8 cellular contexts compared by ENCODE assay signal in the genomic region with DNA sequence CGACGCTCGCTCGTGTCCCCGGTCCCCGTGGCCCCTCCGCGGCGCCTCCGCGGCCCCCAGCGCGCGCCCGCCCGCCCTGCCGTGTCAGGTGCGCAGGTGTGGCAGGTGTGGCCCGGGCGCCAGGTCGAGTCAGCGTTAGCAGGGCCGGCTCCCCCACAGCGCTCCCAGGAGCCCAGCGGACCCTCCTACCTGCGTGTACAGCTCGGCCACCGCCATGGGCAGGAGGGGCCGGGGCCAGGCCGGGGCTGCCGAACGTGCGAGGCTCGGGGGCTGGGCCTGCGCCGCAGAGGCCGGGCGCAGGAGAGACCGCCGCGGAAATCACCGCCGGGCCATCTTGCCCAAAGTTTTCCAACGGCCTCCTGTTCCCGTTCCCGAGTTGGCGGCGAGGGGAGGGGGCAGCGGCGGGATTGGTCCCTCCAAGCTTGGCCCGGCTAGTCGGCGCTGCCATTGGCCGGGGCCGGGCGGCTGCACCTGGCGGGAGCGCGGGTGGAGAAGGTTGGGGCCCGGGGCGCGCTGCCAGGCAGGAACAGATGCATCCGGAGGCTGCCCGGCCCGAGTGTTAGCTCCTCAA. TPM values are rescaled to one million over a fixed set of nuclear protein-coding genes. Genes with fewer than 3 reads are reported as not detected.
A peak's percentile ranks its signal among the peaks of the same experiment; 100 is the strongest.
DNase-seq lines count a peak whose midpoint lies in the region; ATAC-seq and TF ChIP-seq lines count a peak whose summit lies in the region.

A gene with protein sequence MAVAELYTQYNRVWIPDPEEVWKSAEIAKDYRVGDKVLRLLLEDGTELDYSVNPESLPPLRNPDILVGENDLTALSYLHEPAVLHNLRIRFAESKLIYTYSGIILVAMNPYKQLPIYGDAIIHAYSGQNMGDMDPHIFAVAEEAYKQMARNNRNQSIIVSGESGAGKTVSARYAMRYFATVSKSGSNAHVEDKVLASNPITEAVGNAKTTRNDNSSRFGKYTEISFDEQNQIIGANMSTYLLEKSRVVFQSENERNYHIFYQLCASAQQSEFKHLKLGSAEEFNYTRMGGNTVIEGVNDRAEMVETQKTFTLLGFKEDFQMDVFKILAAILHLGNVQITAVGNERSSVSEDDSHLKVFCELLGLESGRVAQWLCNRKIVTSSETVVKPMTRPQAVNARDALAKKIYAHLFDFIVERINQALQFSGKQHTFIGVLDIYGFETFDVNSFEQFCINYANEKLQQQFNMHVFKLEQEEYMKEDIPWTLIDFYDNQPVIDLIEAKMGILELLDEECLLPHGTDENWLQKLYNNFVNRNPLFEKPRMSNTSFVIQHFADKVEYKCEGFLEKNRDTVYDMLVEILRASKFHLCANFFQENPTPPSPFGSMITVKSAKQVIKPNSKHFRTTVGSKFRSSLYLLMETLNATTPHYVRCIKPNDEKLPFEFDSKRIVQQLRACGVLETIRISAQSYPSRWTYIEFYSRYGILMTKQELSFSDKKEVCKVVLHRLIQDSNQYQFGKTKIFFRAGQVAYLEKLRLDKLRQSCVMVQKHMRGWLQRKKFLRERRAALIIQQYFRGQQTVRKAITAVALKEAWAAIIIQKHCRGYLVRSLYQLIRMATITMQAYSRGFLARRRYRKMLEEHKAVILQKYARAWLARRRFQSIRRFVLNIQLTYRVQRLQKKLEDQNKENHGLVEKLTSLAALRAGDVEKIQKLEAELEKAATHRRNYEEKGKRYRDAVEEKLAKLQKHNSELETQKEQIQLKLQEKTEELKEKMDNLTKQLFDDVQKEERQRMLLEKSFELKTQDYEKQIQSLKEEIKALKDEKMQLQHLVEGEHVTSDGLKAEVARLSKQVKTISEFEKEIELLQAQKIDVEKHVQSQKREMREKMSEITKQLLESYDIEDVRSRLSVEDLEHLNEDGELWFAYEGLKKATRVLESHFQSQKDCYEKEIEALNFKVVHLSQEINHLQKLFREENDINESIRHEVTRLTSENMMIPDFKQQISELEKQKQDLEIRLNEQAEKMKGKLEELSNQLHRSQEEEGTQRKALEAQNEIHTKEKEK (N-terminal part only) (minus strand): TSS at position 384 of the 571 bp plus-strand sequence. CDS start 168 bp downstream, at position 216.

- H4K8ac ChIP-seq in mesenchymal stem cell (ENCODE audit: low read length): no peak within 1 kb of the TSS

- H3K9me3 Mint-ChIP-seq in CD4-positive, alpha-beta T cell: no peaks in the 10 kb centered on the region
- H3K9me3 Mint-ChIP-seq in effector memory CD8-positive, alpha-beta T cell: no peaks in the 10 kb centered on the region

- peak within 1 kb of the TSS; percentile 5 for H2AFZ ChIP-seq in mesenchymal stem cell (ENCODE audit: low read depth, low read length)

- no peak within 1 kb of the TSS for H3K27ac Mint-ChIP-seq in CD4-positive, alpha-beta T cell
- no peak within 1 kb of the TSS for H3K27ac Mint-ChIP-seq in effector memory CD8-positive, alpha-beta T cell

- no peak within 1 kb of the TSS for H2BK120ac ChIP-seq in mesenchymal stem cell (ENCODE audit: low read depth, low read length)

- no peaks in the 10 kb centered on the region for H3K4me1 Mint-ChIP-seq in CD4-positive, alpha-beta T cell (ENCODE audit: low read depth)
- H3K4me1 Mint-ChIP-seq in effector memory CD8-positive, alpha-beta T cell (ENCODE audit: low read depth in 2 of 2): peaks cover 0 to 3% of the 10 kb centered on the region in 2 donors

- H3K23ac ChIP-seq in mesenchymal stem cell (ENCODE audit: low read length in 2 of 2): peak within 1 kb of the TSS in 1 of 2 experiments; percentile 94

- peak within 1 kb of the TSS in 1 of 2 experiments; percentile 64 for H3K14ac ChIP-seq in mesenchymal stem cell (ENCODE audit: low read length in 2 of 2)

- DNase-seq in CD4-positive, alpha-beta T cell: no peak
- DNase-seq in HPDE6-E6E7 (ENCODE audit: extremely low spot score): peak; percentile 62
- DNase-seq in Peyer's patch: peak in 2 of 3 donors; percentile 82 to 90
- DNase-seq in effector memory CD8-positive, alpha-beta T cell: no peak
- DNase-seq in mesenchymal stem cell: no peak
- peak; percentile 21 to 32 for DNase-seq in tibial nerve (ENCODE audit: low spot score in 2 of 2)
- no peak for DNase-seq in HUDEP-2 (lab: John Stamatoyannopoulos, UW; ENCODE audit: unreplicated experiment in 76 of 76)
- DNase-seq in GM20000 (ENCODE audit: low spot score): no peak

- peak in 1 of 2 donors; percentile 52 for TF ChIP-seq EP300 in tibial nerve (IDR thresholded peaks at IDR 0.05)

- no peak within 1 kb of the TSS for H2AK5ac ChIP-seq in mesenchymal stem cell (ENCODE audit: low read length, severe bottlenecking)

- H3K36me3 Mint-ChIP-seq in CD4-positive, alpha-beta T cell (ENCODE audit: low read depth): no peaks in the 10 kb centered on the region
- peaks cover 6% of the 10 kb centered on the region for H3K36me3 Mint-ChIP-seq in effector memory CD8-positive, alpha-beta T cell (ENCODE audit: insufficient read depth)

- no peak within 1 kb of the TSS for H2BK5ac ChIP-seq in mesenchymal stem cell (ENCODE audit: low read depth, low read length, poor library complexity, severe bottlenecking)

- no peak within 1 kb of the TSS for H3K18ac ChIP-seq in mesenchymal stem cell (ENCODE audit: low read depth in 1 of 2, low read length in 2 of 2)

- peak within 1 kb of the TSS; percentile 39 to 78 (median 62) for H3K4me3 ChIP-seq in Peyer's patch
- H3K4me3 ChIP-seq in mesenchymal stem cell (ENCODE audit: insufficient read depth in 1 of 2, low read depth in 1 of 2, low read length in 2 of 2): peak within 1 kb of the TSS; percentile 65 to 70
- peak within 1 kb of the TSS; percentile 16 to 56 (median 33) for H3K4me3 ChIP-seq in tibial nerve

- H2BK12ac ChIP-seq in mesenchymal stem cell (ENCODE audit: low read length in 2 of 2): no peak within 1 kb of the TSS

- no peak within 1 kb of the TSS for H4K91ac ChIP-seq in mesenchymal stem cell (ENCODE audit: low read length)

- POLR2A ChIA-PET in CD4-positive, alpha-beta T cell (lab: Charles Lee): no interaction called here

- no peak within 1 kb of the TSS for H3K4ac ChIP-seq in mesenchymal stem cell (ENCODE audit: low read depth in 1 of 2, low read length in 2 of 2)

- intact Hi-C loops in CD4-positive, alpha-beta T cell (cut with DNase I, micrococcal nuclease): no loop called here

- no peaks in the 10 kb centered on the region for H3K9me3 ChIP-seq in CD4-positive, alpha-beta T cell (ENCODE audit: control insufficient read depth, low read length)
- no peaks in the 10 kb centered on the region for H3K9me3 ChIP-seq in Peyer's patch
- H3K9me3 ChIP-seq in mesenchymal stem cell (ENCODE audit: control insufficient read depth, low read length): no peaks in the 10 kb centered on the region
- no peaks in the 10 kb centered on the region for H3K9me3 ChIP-seq in tibial nerve

- peak within 1 kb of the TSS; percentile 55 for H3K4me3 Mint-ChIP-seq in CD4-positive, alpha-beta T cell
- peak within 1 kb of the TSS; percentile 40 to 53 for H3K4me3 Mint-ChIP-seq in effector memory CD8-positive, alpha-beta T cell

- TF ChIP-seq POLR2A in Peyer's patch (IDR thresholded peaks at IDR 0.05) (peak; percentile 43 to 60), tibial nerve (IDR thresholded peaks at IDR 0.05) (peak in 1 of 2 donors; percentile 23)

- no peak within 1 kb of the TSS for H2BK15ac ChIP-seq in mesenchymal stem cell (ENCODE audit: low read depth, poor library complexity, severe bottlenecking)

- no peak for TF ChIP-seq CTCF in CD4-positive, alpha-beta T cell (IDR thresholded peaks at IDR 0.05)
- no peak for TF ChIP-seq CTCF in Peyer's patch (IDR thresholded peaks at IDR 0.05)
- TF ChIP-seq CTCF in tibial nerve (IDR thresholded peaks at IDR 0.05): no peak
- no peak for TF ChIP-seq CTCF in GM20000 (IDR thresholded peaks at IDR 0.05; ENCODE audit: extremely low read depth, missing control alignments)

- no peak for ATAC-seq in CD4-positive, alpha-beta T cell (ENCODE audit: poor library complexity)
- ATAC-seq in effector memory CD8-positive, alpha-beta T cell (replicated peaks): peak; percentile 16

- no peak within 1 kb of the TSS for H3K9ac ChIP-seq in mesenchymal stem cell (ENCODE audit: low read length)

- peak within 1 kb of the TSS; percentile 90 for H3K4me2 ChIP-seq in mesenchymal stem cell (ENCODE audit: low read length, poor library complexity, severe bottlenecking)

- WGBS in mesenchymal stem cell: 1% methylated on average over 48 of the region's 65 CpGs
- 0 to 1% methylated on average over 1 to 65 of the region's 65 CpGs for WGBS in tibial nerve, 2 donors

- no peak within 1 kb of the TSS for H3K27ac ChIP-seq in CD4-positive, alpha-beta T cell (ENCODE audit: low read depth, low read length)
- H3K27ac ChIP-seq in Peyer's patch: peak within 1 kb of the TSS; percentile 48 to 75 (median 60)
- no peak within 1 kb of the TSS for H3K27ac ChIP-seq in mesenchymal stem cell (ENCODE audit: low read length, poor library complexity, severe bottlenecking)
- H3K27ac ChIP-seq in tibial nerve: peak within 1 kb of the TSS; percentile 46 to 82 (median 61)

- no peaks in the 10 kb centered on the region for H3K79me1 ChIP-seq in mesenchymal stem cell (replicated peaks; ENCODE audit: low read length, poor library complexity, severe bottlenecking)

- H3K4me1 ChIP-seq in Peyer's patch: peaks cover 0 to 17% (median 8%) of the 10 kb centered on the region in 4 donors
- peaks cover 13% of the 10 kb centered on the region for H3K4me1 ChIP-seq in mesenchymal stem cell (ENCODE audit: control insufficient read depth, insufficient read depth, low read depth, low read length)
- peaks cover 0 to 16% (median 9%) of the 10 kb centered on the region in 4 donors for H3K4me1 ChIP-seq in tibial nerve

- no peaks in the 10 kb centered on the region for H3K36me3 ChIP-seq in Peyer's patch
- no peaks in the 10 kb centered on the region for H3K36me3 ChIP-seq in mesenchymal stem cell (ENCODE audit: control insufficient read depth in 1 of 2, insufficient read depth in 2 of 2, low read depth in 1 of 2, low read length in 2 of 2)
- H3K36me3 ChIP-seq in tibial nerve: no peaks in the 10 kb centered on the region

- CTCF ChIA-PET in CD4-positive, alpha-beta T cell (lab: Charles Lee): no interaction called here

- H3K27me3 Mint-ChIP-seq in CD4-positive, alpha-beta T cell: peaks cover 48% of the 10 kb centered on the region
- peaks cover 31 to 36% of the 10 kb centered on the region in 2 donors for H3K27me3 Mint-ChIP-seq in effector memory CD8-positive, alpha-beta T cell

- peaks cover 41% of the 10 kb centered on the region for H3K27me3 ChIP-seq in CD4-positive, alpha-beta T cell (ENCODE audit: control insufficient read depth, insufficient read depth, low read length)
- H3K27me3 ChIP-seq in Peyer's patch (peaks cover 0 to 7% of the 10 kb centered on the region in 2 donors), mesenchymal stem cell (ENCODE audit: control insufficient read depth in 1 of 2, insufficient read depth in 1 of 2, low read length in 2 of 2) (peaks cover 4 to 39% of the 10 kb centered on the region in 2 experiments), tibial nerve (peaks cover 0 to 43% of the 10 kb centered on the region in 2 donors)

RNA-seq across cellular contexts. Expression of the gene that starts here (rescaled TPM):
- under 1 TPM; 0.53 to 0.93 TPM for total RNA-seq in CD4-positive, alpha-beta T cell
- total RNA-seq in Peyer's patch: 10 to 100 TPM; 29.1 to 60.2 (median 45.4) TPM
- polyA plus RNA-seq in mesenchymal stem cell (2013, experiment 1 of 2): 0.01 TPM
- 0.03 TPM for polyA plus RNA-seq in mesenchymal stem cell (2013, experiment 2 of 2)
- 10 to 100 TPM in 3 of 4 donors, 1 to 10 TPM in 1; 9.8 to 39.3 (median 12.6) TPM for total RNA-seq in tibial nerve

Comparison
In these comparisons a context has a peak if more than half of its experiments do, and no peak if none do; other contexts are left out.
1. RNA of the gene that starts here (total RNA-seq): 29.1 to 60.2 TPM in Peyer's patch and 9.8 to 39.3 TPM in tibial nerve; 0.53 to 0.93 TPM in CD4-positive, alpha-beta T cell; every median in the first group is over 4 times any median in the second.
2. DNase-seq: peak in HPDE6-E6E7 (single experiment), Peyer's patch (2 of 3) and tibial nerve (2 of 2); none in CD4-positive, alpha-beta T cell (0 of 10), effector memory CD8-positive, alpha-beta T cell (0 of 3), mesenchymal stem cell (single experiment), HUDEP-2 (0 of 76) and GM20000 (single experiment).
3. H3K27ac ChIP-seq: peak in Peyer's patch (4 of 4) and tibial nerve (4 of 4); none in CD4-positive, alpha-beta T cell (single experiment) and mesenchymal stem cell (single experiment).
4. Peak in every context shown above with its lines, with median percentiles within 50 percentile points of each other: H3K4me3 ChIP-seq.